In genomic region chrX:46573896-46574336, GRCh38 we compare ENCODE assay signal across 8 cellular contexts. TPM values are rescaled to one million over a fixed set of nuclear protein-coding genes. Genes with fewer than 3 reads are reported as not detected.
A peak's percentile ranks its signal among the peaks of the same experiment; 100 is the strongest.
DNase-seq lines count a peak whose midpoint lies in the region; FAIRE-seq and TF ChIP-seq lines count a peak whose summit lies in the region.

No MANE protein-coding gene starts in this region.

- H3K4me1 ChIP-seq in endothelial cell of umbilical vein (ENCODE audit: control insufficient read depth, extremely low read depth, insufficient read depth, low read length) (peaks cover 30% of the 10 kb centered on the region), muscle layer of duodenum (ENCODE audit: control insufficient read depth in 1 of 2, insufficient read depth in 2 of 2, low read length in 2 of 2) (no peaks in the 10 kb centered on the region), transverse colon (peaks cover 0 to 14% (median 10%) of the 10 kb centered on the region in 4 donors)

- 50% methylated on average over 31 of the region's 52 CpGs; no CpG with 5 or more reads in 1 of the 2 donors for WGBS in transverse colon (ENCODE audit: low coverage in 1 of 2), 2 donors

- DNase-seq in HFF-Myc (ENCODE audit: extremely low read depth, low read depth), result no peak
- peak; percentile 73 for DNase-seq in NCI-H2107 (lab: John Stamatoyannopoulos, UW)
- DNase-seq in activated CD4-positive, alpha-beta memory T cell treated with anti-CD3 and anti-CD28 coated beads for 36 hours, result peak; percentile 80
- DNase-seq in endothelial cell of umbilical vein (ENCODE audit: low read depth, low spot score), result peak; percentile 63
- peak; percentile 63 for DNase-seq in transverse colon
- no peak for DNase-seq in SIG-M5 (lab: John Stamatoyannopoulos, UW)

- H3K36me3 ChIP-seq in endothelial cell of umbilical vein (ENCODE audit: control insufficient read depth in 2 of 2, extremely low read depth in 1 of 2, insufficient read depth in 2 of 2, low read length in 2 of 2), result no peaks in the 10 kb centered on the region
- H3K36me3 ChIP-seq in muscle layer of duodenum (ENCODE audit: control insufficient read depth in 1 of 2, insufficient read depth in 2 of 2, low read length in 2 of 2), result no peaks in the 10 kb centered on the region
- H3K36me3 ChIP-seq in transverse colon, result no peaks in the 10 kb centered on the region

- no peak for TF ChIP-seq POLR2A in endothelial cell of umbilical vein (IDR thresholded peaks at IDR 0.05; ENCODE audit: low read depth, low read length)
- no peak for TF ChIP-seq POLR2A in transverse colon (IDR thresholded peaks at IDR 0.05)

- TF ChIP-seq CTCF in HFF-Myc (IDR thresholded peaks at IDR 0.05; ENCODE audit: low read depth, low read length, missing control alignments) (no peak), endothelial cell of umbilical vein (IDR thresholded peaks at IDR 0.05; ENCODE audit: extremely low read depth in 1 of 2, insufficient read depth in 1 of 2, low read depth in 1 of 2, low read length in 2 of 2) (no peak), transverse colon (IDR thresholded peaks at IDR 0.05) (no peak)

- no peaks in the 10 kb centered on the region for H3K27me3 Mint-ChIP-seq in activated CD4-positive, alpha-beta memory T cell treated with anti-CD3 and anti-CD28 coated beads for 36 hours

- in situ Hi-C loops in transverse colon (cut with MboI; ENCODE audit: low pct_ligation_motif_present in 1 of 4, low pct_unique_long_range_greater_than_20kb in 1 of 4, low sequenced_read_pairs in 3 of 4), result loop anchor here in 1 of 4 donors (25.0 kb wide), 1 partner anchor 213 kb away; no protein-coding TSS in a partner anchor

- no peaks in the 10 kb centered on the region for H3K9me3 ChIP-seq in endothelial cell of umbilical vein (replicated peaks; ENCODE audit: control insufficient read depth, insufficient read depth, low read length)
- H3K9me3 ChIP-seq in muscle layer of duodenum (ENCODE audit: control insufficient read depth in 1 of 2, low read length in 2 of 2), result no peaks in the 10 kb centered on the region
- no peaks in the 10 kb centered on the region for H3K9me3 ChIP-seq in transverse colon

- peak overlapping the region; percentile 91 for H3K27ac Mint-ChIP-seq in activated CD4-positive, alpha-beta memory T cell treated with anti-CD3 and anti-CD28 coated beads for 36 hours

- H3K27me3 ChIP-seq in endothelial cell of umbilical vein (ENCODE audit: control insufficient read depth in 2 of 2, insufficient read depth in 2 of 2, low read length in 2 of 2) (no peaks in the 10 kb centered on the region), muscle layer of duodenum (ENCODE audit: low read depth, low read length) (no peaks in the 10 kb centered on the region), transverse colon (peaks cover 7% of the 10 kb centered on the region)

- peak overlapping the region; percentile 73; the same call in 1 of the 2 replicates for H3K4me3 ChIP-seq in GM08714 (ENCODE audit: low read length)
- H3K4me3 ChIP-seq in HFF-Myc (replicated peaks; ENCODE audit: low read depth, low read length), result peak overlapping the region; percentile 44
- peak overlapping the region; percentile 48 to 74 (median 67) for H3K4me3 ChIP-seq in endothelial cell of umbilical vein (replicated peaks in 1 of 3; ENCODE audit: insufficient read depth in 1 of 3, low read depth in 1 of 3, low read length in 3 of 3)
- H3K4me3 ChIP-seq in muscle layer of duodenum (ENCODE audit: low read depth in 1 of 2, low read length in 2 of 2), result peak overlapping the region; percentile 37 to 73
- H3K4me3 ChIP-seq in transverse colon, result peak overlapping the region; percentile 48 to 66 (median 54)

- peak overlapping the region; percentile 52 for H3K27ac ChIP-seq in endothelial cell of umbilical vein (ENCODE audit: insufficient read depth, low read depth, low read length)
- no peak overlapping the region for H3K27ac ChIP-seq in muscle layer of duodenum (ENCODE audit: low read length)
- peak overlapping the region; percentile 72 to 81 (median 78) for H3K27ac ChIP-seq in transverse colon

- dilution Hi-C loops in endothelial cell of umbilical vein (cut with MboI; ENCODE audit: extremely low pct_ligation_motif_present, low sequenced_read_pairs), result no loop called here

- H3K4me1 Mint-ChIP-seq in activated CD4-positive, alpha-beta memory T cell treated with anti-CD3 and anti-CD28 coated beads for 36 hours (ENCODE audit: low read depth), result peaks cover 51% of the 10 kb centered on the region

- peak overlapping the region; percentile 16 for H3K9ac ChIP-seq in endothelial cell of umbilical vein (replicated peaks; ENCODE audit: extremely low read depth, insufficient read depth, low read length)

- peaks cover 3% of the 10 kb centered on the region for H3K79me2 ChIP-seq in endothelial cell of umbilical vein (ENCODE audit: control insufficient read depth, insufficient read depth, low read length)

- no peaks in the 10 kb centered on the region for H4K20me1 ChIP-seq in endothelial cell of umbilical vein (replicated peaks; ENCODE audit: control insufficient read depth, extremely low read depth, insufficient read depth, low read length)

- intact Hi-C loops in activated CD4-positive, alpha-beta memory T cell treated with anti-CD3 and anti-CD28 coated beads for 36 hours (cut with micrococcal nuclease), result loop anchor here (2.0 to 10.0 kb wide), 4 partner anchors 129 to 809 kb away; no protein-coding TSS in a partner anchor
- intact Hi-C loops in endothelial cell of umbilical vein (cut with micrococcal nuclease) (loop anchor here (1.0 to 10.0 kb wide), 2 partner anchors 68 to 221 kb away; no protein-coding TSS in a partner anchor), transverse colon (cut with DNase I; ENCODE audit: low total_unique reads) (no loop called here)

- peak overlapping the region; percentile 48 for H2AFZ ChIP-seq in endothelial cell of umbilical vein (ENCODE audit: low read depth, low read length)

- H3K9me1 ChIP-seq in endothelial cell of umbilical vein (replicated peaks; ENCODE audit: control insufficient read depth, extremely low read depth, insufficient read depth, low read length), result no peaks in the 10 kb centered on the region

- FAIRE-seq in endothelial cell of umbilical vein (lab: Jason Lieb, UNC), result no peak

- H3K4me2 ChIP-seq in endothelial cell of umbilical vein (ENCODE audit: insufficient read depth, low read length), result peak overlapping the region; percentile 76

- H3K36me3 Mint-ChIP-seq in activated CD4-positive, alpha-beta memory T cell treated with anti-CD3 and anti-CD28 coated beads for 36 hours, result peaks cover 4% of the 10 kb centered on the region

- H3K9me3 Mint-ChIP-seq in activated CD4-positive, alpha-beta memory T cell treated with anti-CD3 and anti-CD28 coated beads for 36 hours, result no peaks in the 10 kb centered on the region

- no TSS peak for BruUV-seq in endothelial cell of umbilical vein (replicated peaks; lab: Mats Ljungman, UMichigan)

- peak overlapping the region; percentile 76 for H3K4me3 Mint-ChIP-seq in activated CD4-positive, alpha-beta memory T cell treated with anti-CD3 and anti-CD28 coated beads for 36 hours

- no peak for TF ChIP-seq EP300 in transverse colon (IDR thresholded peaks at IDR 0.05; ENCODE audit: low read depth)

- POLR2A ChIA-PET in activated CD4-positive, alpha-beta memory T cell treated with anti-CD3 and anti-CD28 coated beads for 36 hours (lab: Charles Lee), result no interaction called here
- POLR2A ChIA-PET in endothelial cell of umbilical vein (lab: Charles Lee), result no interaction called here

- CTCF ChIA-PET in activated CD4-positive, alpha-beta memory T cell treated with anti-CD3 and anti-CD28 coated beads for 36 hours (lab: Charles Lee), result no interaction called here
- CTCF ChIA-PET in endothelial cell of umbilical vein (lab: Charles Lee), result interaction anchor here (0.6 to 4.0 kb wide), 3 partner anchors 9 to 68 kb away, joined by 3 to 11 read pairs (median 4); no protein-coding TSS in a partner anchor

TF ChIP-seq in endothelial cell of umbilical vein, 7 proteins besides CTCF, POLR2A, EP300 and RAD21:
- TF ChIP-seq POLR2AphosphoS5 (IDR thresholded peaks at IDR 0.05; ENCODE audit: insufficient read depth, low read depth, low read length), result no peak
- TF ChIP-seq GATA2 (IDR thresholded peaks at IDR 0.05; ENCODE audit: insufficient read depth, insufficient read length, low read depth, low read length), result no peak
- no peak for TF ChIP-seq MYC (IDR thresholded peaks at IDR 0.05; ENCODE audit: low read depth, low read length)
- no peak for TF ChIP-seq MAX (IDR thresholded peaks at IDR 0.05; ENCODE audit: insufficient read depth, insufficient read length)
- TF ChIP-seq FOS (IDR thresholded peaks at IDR 0.05; ENCODE audit: borderline replicate concordance, insufficient read depth, low read length), result no peak

RNA-seq across cellular contexts. Expression of gene CHST7, which starts 0.4 kb away (rescaled TPM):
- total RNA-seq in activated CD4-positive, alpha-beta memory T cell treated with anti-CD3 and anti-CD28 coated beads for 36 hours, result 1 to 10 TPM; 5.1 to 6.1 TPM
- total RNA-seq in endothelial cell of umbilical vein (9.8 and 11.2 TPM in 2 replicates), transverse colon (10 to 100 TPM in 1 of 4 donors, 1 to 10 TPM in 3; 4.9 to 10.3 (median 7.6) TPM)
- 4.5 and 5.2 TPM in 2 replicates for polyA plus RNA-seq in endothelial cell of umbilical vein
- polyA plus RNA-seq in endothelial cell of umbilical vein (2011; cell fraction: cytosol; rRNA removed), result 2.5 and 3.7 TPM in 2 replicates
- polyA plus RNA-seq in endothelial cell of umbilical vein (2011; cell fraction: nucleus; rRNA removed), result 1.2 and 1.6 TPM in 2 replicates
- polyA plus RNA-seq in endothelial cell of umbilical vein (2012), result 5.2 and 9.5 TPM in 2 replicates
- 2.3 and 3.7 TPM in 2 replicates for polyA minus RNA-seq in endothelial cell of umbilical vein
- 0.51 TPM for polyA minus RNA-seq in endothelial cell of umbilical vein (2011; cell fraction: cytosol; rRNA and poly(A)+ RNA removed)
- polyA minus RNA-seq in endothelial cell of umbilical vein (2011; cell fraction: nucleus; rRNA and poly(A)+ RNA removed), result 1.9 and 3.0 TPM in 2 replicates

RNA-seq across cellular contexts. Expression of gene ZNF674, which starts 28.7 kb away (rescaled TPM):
- 1 to 10 TPM; 2.6 to 3.0 TPM for total RNA-seq in activated CD4-positive, alpha-beta memory T cell treated with anti-CD3 and anti-CD28 coated beads for 36 hours
- 5.7 and 6.7 TPM in 2 replicates for total RNA-seq in endothelial cell of umbilical vein
- polyA plus RNA-seq in endothelial cell of umbilical vein, result 2.3 and 2.5 TPM in 2 replicates
- polyA plus RNA-seq in endothelial cell of umbilical vein (2011; cell fraction: cytosol; rRNA removed), result 2.0 and 2.4 TPM in 2 replicates
- polyA plus RNA-seq in endothelial cell of umbilical vein (2011; cell fraction: nucleus; rRNA removed), result 7.8 TPM in 2 replicates
- polyA plus RNA-seq in endothelial cell of umbilical vein (2012), result 2.7 and 3.3 TPM in 2 replicates
- 10.4 and 10.9 TPM in 2 replicates for polyA minus RNA-seq in endothelial cell of umbilical vein
- polyA minus RNA-seq in endothelial cell of umbilical vein (2011; cell fraction: cytosol; rRNA and poly(A)+ RNA removed), result 3.5 TPM
- 10.9 and 11.3 TPM in 2 replicates for polyA minus RNA-seq in endothelial cell of umbilical vein (2011; cell fraction: nucleus; rRNA and poly(A)+ RNA removed)
- total RNA-seq in transverse colon, result 10 to 100 TPM in 1 of 4 donors, 1 to 10 TPM in 2, under 1 TPM in 1; 0.37 to 11.0 (median 5.6) TPM

Comparison
In these comparisons a context has a peak if more than half of its experiments do, and no peak if none do; other contexts are left out.
1. DNase-seq: peak in NCI-H2107 (single experiment), activated CD4-positive, alpha-beta memory T cell treated with anti-CD3 and anti-CD28 coated beads for 36 hours (single experiment), endothelial cell of umbilical vein (single experiment) and transverse colon (single experiment); none in HFF-Myc (single experiment) and SIG-M5 (single experiment).
2. Peak in every context shown above with its lines, with median percentiles within 50 percentile points of each other: H3K4me3 ChIP-seq.